24 cellular contexts compared by ENCODE assay signal in genomic region chr6:51768087-51768486, GRCh38.
"Had no signal": no experiment of that assay in that cellular context is flagged by ENCODE, and none has a peak within 500 bp of the region (broad histone marks: within the 10 kb centered on the region; RNA-seq: fewer than 3 reads in every experiment).

No MANE protein-coding gene starts in this region.

- H3K36me3 ChIP-seq: neutrophil, pancreas, prostate gland, right lobe of liver, sigmoid colon, stomach, thoracic aorta, thyroid gland, transverse colon, upper lobe of right lung, uterus had no signal

- H3K27me3 ChIP-seq: neutrophil, pancreas, right lobe of liver, sigmoid colon, stomach, thyroid gland, transverse colon, upper lobe of right lung, uterus had no signal

- H3K27ac ChIP-seq: neutrophil, pancreas, prostate gland, right lobe of liver, sigmoid colon, stomach, thoracic aorta, thyroid gland, transverse colon, upper lobe of right lung, uterus had no signal

- ATAC-seq: naive thymus-derived CD8-positive, alpha-beta T cell; natural killer cell treated with Interleukin-12 subunit alpha and Interleukin-12 subunit beta and Interleukin-15 and Interleukin-18, amount 100 ng/mL, for 72 hours; pancreas; right cardiac atrium; right lobe of liver; stimulated activated effector memory CD8-positive, alpha-beta T cell treated with anti-CD3 and anti-CD28 coated beads, Interleukin-12 subunit alpha, Interleukin-12 subunit beta, amount 100 ng/mL, for 72 hours; stimulated activated naive B cell treated with anti-CD40 and anti-IgM and Interleukin-4, amounts not matched to agents 10 μg/mL and 1 μg/mL and 100 μg/mL, for 72 hours; upper lobe of right lung had no signal

- H3K4me1 ChIP-seq: pancreas, prostate gland, sigmoid colon, stomach, thyroid gland, transverse colon, upper lobe of right lung, uterus had no signal

- H3K4me3 ChIP-seq: pancreas, prostate gland, right lobe of liver, sigmoid colon, stomach, thoracic aorta, thyroid gland, transverse colon, upper lobe of right lung, uterus had no signal

- DNase-seq: naive thymus-derived CD8-positive, alpha-beta T cell; nephron progenitor cell; nucleus accumbens; pancreas; right cardiac atrium; right lobe of liver; sigmoid colon; small intestine; stimulated activated CD4-positive, alpha-beta T cell treated with anti-CD3 and anti-CD28 coated beads, Interleukin-15, amount 100 ng/mL, for 24 hours; stimulated activated CD4-positive, alpha-beta T cell treated with anti-CD3 and anti-CD28 coated beads, Interleukin-2, amount 100 ng/mL, for 24 hours; stimulated activated CD4-positive, alpha-beta T cell treated with anti-CD3 and anti-CD28 coated beads, Interleukin-2, amount 100 ng/mL, for 48 hours; stimulated activated CD4-positive, alpha-beta T cell treated with anti-CD3 and anti-CD28 coated beads, Interleukin-4, amount 100 ng/mL, for 24 hours; stimulated activated naive B cell treated with anti-CD40 and anti-IgM and Interleukin-4, amounts not matched to agents 10 μg/mL and 1 μg/mL and 100 μg/mL, for 72 hours; stimulated activated naive CD4-positive, alpha-beta T cell treated with Interleukin-2 at 50 U/mL for 16 hours; stomach; thyroid gland; transverse colon; upper lobe of right lung; uterus had no signal

- H3K9me3 ChIP-seq: neutrophil, pancreas, prostate gland, right lobe of liver, sigmoid colon, thoracic aorta, thyroid gland, transverse colon, upper lobe of right lung, uterus had no signal
